In the genomic region with DNA sequence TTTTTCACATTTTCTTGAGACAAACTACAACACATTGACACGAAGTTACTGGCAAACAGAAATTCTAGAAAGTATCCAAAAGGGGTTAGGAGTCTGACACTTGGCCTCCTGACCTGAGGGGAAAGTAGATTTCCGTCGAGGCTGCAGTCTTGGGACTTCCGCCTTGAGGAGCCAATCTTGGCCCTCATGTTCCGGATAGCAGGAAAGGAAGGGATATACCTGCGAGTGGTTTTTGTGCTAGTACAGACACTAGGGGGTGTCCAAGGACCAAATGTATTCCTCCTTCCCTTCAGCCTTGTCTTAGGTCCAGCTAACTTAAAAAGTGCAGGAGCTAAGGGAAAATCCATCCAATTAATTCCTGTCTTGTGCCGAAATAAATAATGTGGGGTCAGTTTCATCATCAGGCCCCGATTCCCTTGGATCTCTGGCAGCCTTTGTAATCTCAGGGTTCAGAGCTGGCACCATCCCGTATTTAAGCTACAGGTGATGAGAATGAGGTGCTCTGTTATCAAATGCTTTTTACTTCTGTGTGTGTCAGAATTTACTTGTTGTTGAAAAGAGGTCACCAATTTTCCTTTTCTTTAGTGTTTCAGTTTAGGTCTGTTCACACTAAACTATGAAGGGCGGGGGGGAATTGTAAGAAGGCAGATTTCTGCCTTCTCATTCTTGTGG, we compare ENCODE assay signal across 8 cellular contexts.
DNase-seq lines count a peak whose midpoint lies in the region; ATAC-seq and TF ChIP-seq lines count a peak whose summit lies in the region.

No MANE protein-coding gene starts in this region.

- intact Hi-C loops in esophagus squamous epithelium (cut with DNase I) = no loop called here

- H3K4me3 ChIP-seq in BJ (ENCODE audit: low read depth, low read length) (no peak overlapping the region), esophagus squamous epithelium (no peak overlapping the region), neural cell (ENCODE audit: low read length) (no peak overlapping the region)

- TF ChIP-seq EP300 in neural cell (conservative IDR thresholded peaks at IDR 0.05; ENCODE audit: poor library complexity, severe bottlenecking) = no peak

- H3K9me3 ChIP-seq in esophagus squamous epithelium (no peaks in the 10 kb centered on the region), neural cell (ENCODE audit: low read length) (no peaks in the 10 kb centered on the region)

- H3F3A ChIP-seq in neural cell (ENCODE audit: insufficient read depth, low read length, poor library complexity, severe bottlenecking) = no peaks in the 10 kb centered on the region

- H3K27ac ChIP-seq in esophagus squamous epithelium (no peak overlapping the region), neural cell (ENCODE audit: low read length) (no peak overlapping the region)

- H3K4me2 ChIP-seq in neural cell (ENCODE audit: low read length) = no peak overlapping the region

- H3K36me3 ChIP-seq in BJ (ENCODE audit: control insufficient read depth, insufficient read depth, low read length) (no peaks in the 10 kb centered on the region), esophagus squamous epithelium (no peaks in the 10 kb centered on the region), neural cell (ENCODE audit: insufficient read depth, low read length) (no peaks in the 10 kb centered on the region)

- CTCF ChIA-PET in BJ (lab: Yijun Ruan, JAX) = interaction anchor here (0.6 to 2.2 kb wide), 17 partner anchors 9 to 1989 kb away, joined by 3 to 16 read pairs (median 3); no protein-coding TSS in a partner anchor

- no peak overlapping the region for H3K9ac ChIP-seq in neural cell (ENCODE audit: low read length)

- no peaks in the 10 kb centered on the region for H3K9me2 ChIP-seq in neural cell (ENCODE audit: insufficient read depth, low read length)

- H3K27me3 ChIP-seq in BJ (ENCODE audit: control insufficient read depth, insufficient read depth, low read length) = no peaks in the 10 kb centered on the region
- no peaks in the 10 kb centered on the region for H3K27me3 ChIP-seq in esophagus squamous epithelium
- no peaks in the 10 kb centered on the region for H3K27me3 ChIP-seq in neural cell (ENCODE audit: insufficient read depth, low read depth, low read length)

- no peaks in the 10 kb centered on the region for H3K79me2 ChIP-seq in neural cell (replicated peaks; ENCODE audit: insufficient read depth, low read length)

- no peaks in the 10 kb centered on the region for H4K20me1 ChIP-seq in neural cell (ENCODE audit: insufficient read depth)

- peak; percentile 88 for TF ChIP-seq RAD21 in neural cell (conservative IDR thresholded peaks at IDR 0.05)

- 18 to 32% methylated on average over 7 to 10 of the region's 10 CpGs for WGBS in esophagus squamous epithelium, 2 donors

- no peak for TF ChIP-seq POLR2A in esophagus squamous epithelium (IDR thresholded peaks at IDR 0.05)

- TF ChIP-seq CTCF in BJ (IDR thresholded peaks at IDR 0.05; ENCODE audit: insufficient read depth, low read depth, low read length) (peak; percentile 79), esophagus squamous epithelium (IDR thresholded peaks at IDR 0.05) (peak in 5 of 6 experiments; percentile 28 to 62 (median 33)), neural cell (IDR thresholded peaks at IDR 0.05; ENCODE audit: poor library complexity, severe bottlenecking) (peak; percentile 82)

- in situ Hi-C loops in SK-MEL-5 (cut with HindIII; ENCODE audit: low pct_unique_long_range_greater_than_20kb, low sequenced_read_pairs) = no loop called here

- ATAC-seq in GM18519 (IDR thresholded peaks at IDR 0.05; ENCODE audit: low FRiP score, unreplicated experiment) (peak; percentile 84), HG02885 (IDR thresholded peaks at IDR 0.05; ENCODE audit: poor library complexity, unreplicated experiment) (peak; percentile 79)

- DNase-seq in BJ (ENCODE audit: low read depth) (no peak), NCI-H1417 (lab: John Stamatoyannopoulos, UW) (peak; percentile 64 to 87 (median 75)), SK-MEL-5 (ENCODE audit: low read depth, low spot score) (peak; percentile 87), esophagus squamous epithelium (lab: John Stamatoyannopoulos, UW) (no peak), 8988T (no peak)

- no peaks in the 10 kb centered on the region for H3K4me1 ChIP-seq in esophagus squamous epithelium

- H2AFZ ChIP-seq in neural cell (ENCODE audit: low read depth, low read length) = no peak overlapping the region

- POLR2A ChIA-PET in BJ (lab: Charles Lee) = no interaction called here

TF ChIP-seq in neural cell, 6 proteins besides CTCF, POLR2A, EP300 and RAD21:
- TF ChIP-seq SMC3 (conservative IDR thresholded peaks at IDR 0.05; ENCODE audit: poor library complexity) (peak; percentile 86), EZH2 (IDR thresholded peaks at IDR 0.05; ENCODE audit: borderline replicate concordance, insufficient read depth, low read length, poor library complexity, severe bottlenecking) (no peak), TAF1 (IDR thresholded peaks at IDR 0.05; ENCODE audit: low read depth) (no peak)
- TF ChIP-seq, protein P1, sequence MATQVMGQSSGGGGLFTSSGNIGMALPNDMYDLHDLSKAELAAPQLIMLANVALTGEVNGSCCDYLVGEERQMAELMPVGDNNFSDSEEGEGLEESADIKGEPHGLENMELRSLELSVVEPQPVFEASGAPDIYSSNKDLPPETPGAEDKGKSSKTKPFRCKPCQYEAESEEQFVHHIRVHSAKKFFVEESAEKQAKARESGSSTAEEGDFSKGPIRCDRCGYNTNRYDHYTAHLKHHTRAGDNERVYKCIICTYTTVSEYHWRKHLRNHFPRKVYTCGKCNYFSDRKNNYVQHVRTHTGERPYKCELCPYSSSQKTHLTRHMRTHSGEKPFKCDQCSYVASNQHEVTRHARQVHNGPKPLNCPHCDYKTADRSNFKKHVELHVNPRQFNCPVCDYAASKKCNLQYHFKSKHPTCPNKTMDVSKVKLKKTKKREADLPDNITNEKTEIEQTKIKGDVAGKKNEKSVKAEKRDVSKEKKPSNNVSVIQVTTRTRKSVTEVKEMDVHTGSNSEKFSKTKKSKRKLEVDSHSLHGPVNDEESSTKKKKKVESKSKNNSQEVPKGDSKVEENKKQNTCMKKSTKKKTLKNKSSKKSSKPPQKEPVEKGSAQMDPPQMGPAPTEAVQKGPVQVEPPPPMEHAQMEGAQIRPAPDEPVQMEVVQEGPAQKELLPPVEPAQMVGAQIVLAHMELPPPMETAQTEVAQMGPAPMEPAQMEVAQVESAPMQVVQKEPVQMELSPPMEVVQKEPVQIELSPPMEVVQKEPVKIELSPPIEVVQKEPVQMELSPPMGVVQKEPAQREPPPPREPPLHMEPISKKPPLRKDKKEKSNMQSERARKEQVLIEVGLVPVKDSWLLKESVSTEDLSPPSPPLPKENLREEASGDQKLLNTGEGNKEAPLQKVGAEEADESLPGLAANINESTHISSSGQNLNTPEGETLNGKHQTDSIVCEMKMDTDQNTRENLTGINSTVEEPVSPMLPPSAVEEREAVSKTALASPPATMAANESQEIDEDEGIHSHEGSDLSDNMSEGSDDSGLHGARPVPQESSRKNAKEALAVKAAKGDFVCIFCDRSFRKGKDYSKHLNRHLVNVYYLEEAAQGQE (IDR thresholded peaks at IDR 0.05; ENCODE audit: borderline replicate concordance) = no peak

Comparison
In these comparisons a context has a peak if more than half of its experiments do, and no peak if none do; other contexts are left out.
1. DNase-seq: peak in NCI-H1417 (3 of 3) and SK-MEL-5 (single experiment); none in BJ (single experiment), esophagus squamous epithelium (single experiment) and 8988T (single experiment).
2. Peak in every context shown above with its lines, with median percentiles within 50 percentile points of each other: CTCF ChIP-seq.